17 cellular contexts compared by ENCODE assay signal in genomic region chr6:126628125-126628524, GRCh38.
A peak's percentile ranks its signal among the peaks of the same experiment; 100 is the strongest.
DNase-seq lines count a peak whose midpoint lies in the region; ATAC-seq and TF ChIP-seq lines count a peak whose summit lies in the region.
"Had no signal": no experiment of that assay in that cellular context is flagged by ENCODE, and none has a peak within 500 bp of the region (broad histone marks: within the 10 kb centered on the region; RNA-seq: fewer than 3 reads in every experiment).

No MANE protein-coding gene starts in this region.

- in situ Hi-C loops in Panc1 (cut with HindIII; ENCODE audit: low pct_unique_long_range_greater_than_20kb, low sequenced_read_pairs), result no loop called here

- H3K36me3 ChIP-seq in BE2C (no peaks in the 10 kb centered on the region), Panc1 (ENCODE audit: control insufficient read depth, insufficient read depth, low read length) (no peaks in the 10 kb centered on the region)
- H3K36me3 ChIP-seq: vagina had no signal

- TF ChIP-seq CTCF in BE2C (IDR thresholded peaks at IDR 0.05; ENCODE audit: low read depth, low read length) (peak; percentile 50), Panc1 (IDR thresholded peaks at IDR 0.05) (peak; percentile 14)

- no peak overlapping the region for H3K4me3 ChIP-seq in BE2C (ENCODE audit: low read depth, low read length)
- H3K4me3 ChIP-seq in Panc1 (ENCODE audit: low read depth in 2 of 2, low read length in 2 of 2), result no peak overlapping the region
- H3K4me3 ChIP-seq: psoas muscle, vagina had no signal

- no TSS peak for BruUV-seq in Panc1 (replicated peaks; lab: Mats Ljungman, UMichigan)

- intact Hi-C loops in Panc1 (cut with micrococcal nuclease; ENCODE audit: unreplicated experiment), result no loop called here

- POLR2A ChIA-PET in Panc1 (lab: Charles Lee), result no interaction called here

- peak; percentile 87 for ATAC-seq in GM18868 (IDR thresholded peaks at IDR 0.05; ENCODE audit: unreplicated experiment)
- peak; percentile 61 for ATAC-seq in HG02938 (IDR thresholded peaks at IDR 0.05; ENCODE audit: unreplicated experiment)
- no peak for ATAC-seq in Panc1
- ATAC-seq in left lobe of liver, result no peak
- ATAC-seq: psoas muscle had no signal

- no peak overlapping the region for H3K27ac ChIP-seq in Panc1 (ENCODE audit: low read length)
- H3K27ac ChIP-seq: psoas muscle, vagina had no signal

- peak; percentile 37 for DNase-seq in BE2C
- DNase-seq in Panc1 (ENCODE audit: low read depth, low spot score), result no peak
- DNase-seq in left lobe of liver (ENCODE audit: low spot score), result no peak
- DNase-seq in NCI-H2107 treated with DMSO at 0.1 percent for 48 hours (lab: John Stamatoyannopoulos, UW; ENCODE audit: unreplicated experiment), result no peak
- DNase-seq in HPDE6-E6E7 (ENCODE audit: extremely low spot score), result no peak
- DNase-seq in middle frontal gyrus (ENCODE audit: extremely low spot score, low spot score), result no peak
- DNase-seq: activated effector memory CD4-positive, alpha-beta T cell treated with Interleukin-2 at 50 U/mL for 16 hours; foreskin melanocyte; GOT3; islet precursor cell; KG1; NCI-H2029; psoas muscle; T-helper 1 cell had no signal

- H3K4me1 ChIP-seq in BE2C (peaks cover 8% of the 10 kb centered on the region), Panc1 (ENCODE audit: control insufficient read depth, insufficient read depth, low read length) (no peaks in the 10 kb centered on the region)
- H3K4me1 ChIP-seq: psoas muscle had no signal

- H3K27me3 ChIP-seq in BE2C (no peaks in the 10 kb centered on the region), Panc1 (ENCODE audit: control insufficient read depth, insufficient read depth, low read length) (no peaks in the 10 kb centered on the region)
- H3K27me3 ChIP-seq: vagina had no signal

- CTCF ChIA-PET in Panc1 (lab: Charles Lee), result no interaction called here

- H3K9me3 ChIP-seq in BE2C, result no peaks in the 10 kb centered on the region
- peaks cover 4% of the 10 kb centered on the region; the same call in 1 of the 2 replicates for H3K9me3 ChIP-seq in Panc1 (ENCODE audit: control insufficient read depth, insufficient read depth, low read depth, low read length)
- H3K9me3 ChIP-seq: psoas muscle, vagina had no signal

Comparison
In these comparisons a context has a peak if more than half of its experiments do, and no peak if none do; other contexts are left out.
1. ATAC-seq: peak in GM18868 (single experiment) and HG02938 (single experiment); none in Panc1 (single experiment) and left lobe of liver (single experiment).